8 cellular contexts compared by ENCODE assay signal in genomic region chr3:28575748-28576589, GRCh38.
DNase-seq lines count a peak whose midpoint lies in the region; ATAC-seq, FAIRE-seq and TF ChIP-seq lines count a peak whose summit lies in the region.

No MANE protein-coding gene starts in this region.

- intact Hi-C loops in pancreas (cut with DNase I): no loop called here

- H3K27me3 ChIP-seq in foreskin keratinocyte: peaks cover 97% of the 10 kb centered on the region
- peaks cover 0 to 5% (median 0%) of the 10 kb centered on the region in 4 donors for H3K27me3 ChIP-seq in pancreas

- no peak for FAIRE-seq in pancreas (lab: Jason Lieb, UNC)

- H3K4me1 ChIP-seq in foreskin keratinocyte (no peaks in the 10 kb centered on the region), pancreas (peaks cover 0 to 5% (median 3%) of the 10 kb centered on the region in 3 donors)

- H3K4me3 ChIP-seq in pancreas: peak overlapping the region; percentile 36 to 50 (median 48)

- H3K27ac ChIP-seq in foreskin keratinocyte (no peak overlapping the region), pancreas (peak overlapping the region in 1 of 4 donors; percentile 25)

- H3K9me3 ChIP-seq in pancreas: no peaks in the 10 kb centered on the region

- ATAC-seq in foreskin keratinocyte: peak; percentile 76
- peak; percentile 82 to 85 (median 84) for ATAC-seq in pancreas
- ATAC-seq in GM21737 (IDR thresholded peaks at IDR 0.05; ENCODE audit: unreplicated experiment): no peak

- H3K36me3 ChIP-seq in pancreas: no peaks in the 10 kb centered on the region

- TF ChIP-seq CTCF in foreskin keratinocyte (conservative IDR thresholded peaks at IDR 0.05): no peak
- no peak for TF ChIP-seq CTCF in pancreas (IDR thresholded peaks at IDR 0.05)

- whole genome bisulfite sequencing in pancreas, 2 donors: 0 to 1% methylated on average over 65 to 75 of the region's 75 CpGs

- DNase-seq in DMS53 treated with DMSO at 0.1 percent for 48 hours (lab: John Stamatoyannopoulos, UW; ENCODE audit: unreplicated experiment) (peak; percentile 9), NCI-H69 (lab: John Stamatoyannopoulos, UW) (peak; percentile 63), foreskin keratinocyte (no peak), pancreas (peak; percentile 2 to 69 (median 25)), cerebellar nuclear complex (lab: John Stamatoyannopoulos, UW) (no peak), amniotic stem cell (lab: John Stamatoyannopoulos, UW) (no peak), NAMALWA (ENCODE audit: low spot score) (no peak)

Comparison
In these comparisons a context has a peak if more than half of its experiments do, and no peak if none do; other contexts are left out.
1. DNase-seq: peak in DMS53 treated with DMSO at 0.1 percent for 48 hours (single experiment), NCI-H69 (single experiment) and pancreas (6 of 6); none in foreskin keratinocyte (0 of 2), cerebellar nuclear complex (0 of 2), amniotic stem cell (single experiment) and NAMALWA (single experiment).